20 cellular contexts compared by ENCODE assay signal in genomic region chr12:107491856-107492255, GRCh38.
DNase-seq lines count a peak whose midpoint lies in the region; ATAC-seq, FAIRE-seq and TF ChIP-seq lines count a peak whose summit lies in the region.
"Had no signal": no experiment of that assay in that cellular context is flagged by ENCODE, and none has a peak within 500 bp of the region (broad histone marks: within the 10 kb centered on the region; RNA-seq: fewer than 3 reads in every experiment).

No MANE protein-coding gene starts in this region.

- POLR2A ChIA-PET in activated CD4-positive, alpha-beta T cell treated with anti-CD3 and anti-CD28 coated beads, Interleukin-2, amount 10 ng/mL, durations not matched to agents 7 days and 5 days (lab: Charles Lee), result no interaction called here

- no peaks in the 10 kb centered on the region for H3K9me3 Mint-ChIP-seq in activated CD4-positive, alpha-beta T cell treated with anti-CD3 and anti-CD28 coated beads, Interleukin-2, amount 10 ng/mL, durations not matched to agents 7 days and 5 days
- H3K9me3 Mint-ChIP-seq in stimulated activated memory B cell treated with anti-CD40 and anti-IgM and Interleukin-4, amounts not matched to agents 10 μg/mL and 1 μg/mL and 100 μg/mL, for 72 hours, result no peaks in the 10 kb centered on the region

- peaks cover 1% of the 10 kb centered on the region for H3K36me3 Mint-ChIP-seq in activated CD4-positive, alpha-beta T cell treated with anti-CD3 and anti-CD28 coated beads, Interleukin-2, amount 10 ng/mL, durations not matched to agents 7 days and 5 days (ENCODE audit: low read depth)
- no peaks in the 10 kb centered on the region for H3K36me3 Mint-ChIP-seq in stimulated activated memory B cell treated with anti-CD40 and anti-IgM and Interleukin-4, amounts not matched to agents 10 μg/mL and 1 μg/mL and 100 μg/mL, for 72 hours
- H3K36me3 Mint-ChIP-seq: activated CD8-positive, alpha-beta memory T cell treated with anti-CD3 and anti-CD28 coated beads, Interleukin-2, amount 10 ng/mL, durations not matched to agents 7 days and 5 days had no signal

- CTCF ChIA-PET in activated CD4-positive, alpha-beta T cell treated with anti-CD3 and anti-CD28 coated beads, Interleukin-2, amount 10 ng/mL, durations not matched to agents 7 days and 5 days (lab: Charles Lee), result interaction anchor here (0.5 to 0.9 kb wide), 3 partner anchors 68 to 484 kb away, joined by 3 read pairs; no protein-coding TSS in a partner anchor

- H3K27ac Mint-ChIP-seq in activated CD4-positive, alpha-beta T cell treated with anti-CD3 and anti-CD28 coated beads, Interleukin-2, amount 10 ng/mL, durations not matched to agents 7 days and 5 days, result peak overlapping the region; percentile 61
- H3K27ac Mint-ChIP-seq in stimulated activated memory B cell treated with anti-CD40 and anti-IgM and Interleukin-4, amounts not matched to agents 10 μg/mL and 1 μg/mL and 100 μg/mL, for 72 hours, result peak overlapping the region; percentile 65

- no peak for DNase-seq in activated CD4-positive, alpha-beta T cell treated with anti-CD3 and anti-CD28 coated beads, Interleukin-2, amount 10 ng/mL, durations not matched to agents 7 days and 5 days
- DNase-seq in activated CD4-positive, alpha-beta T cell treated with anti-CD3 and anti-CD28 coated beads for 4 hours, result no peak
- DNase-seq in RCC 7860 (ENCODE audit: low spot score) (peak; percentile 14), fibroblast of pulmonary artery (ENCODE audit: low read depth) (peak; percentile 45), AML-193 (lab: John Stamatoyannopoulos, UW) (no peak)
- DNase-seq in stimulated activated naive CD4-positive, alpha-beta T cell (lab: John Stamatoyannopoulos, UW), result no peak
- DNase-seq: activated CD4-positive, alpha-beta T cell treated with anti-CD3 and anti-CD28 coated beads for 1 hour; activated CD8-positive, alpha-beta memory T cell treated with anti-CD3 and anti-CD28 coated beads, Interleukin-2, amount 10 ng/mL, durations not matched to agents 7 days and 5 days; aorta; DMS53; effector memory CD4-positive, alpha-beta T cell; heart left ventricle; left ventricle myocardium inferior; NCI-H446; occipital lobe; stimulated activated naive CD8-positive, alpha-beta T cell treated with anti-CD3 and anti-CD28 coated beads, Interleukin-15, Interleukin-2, amounts not matched to agents 100 U/mL and 50 U/mL, for 24 hours; T1000; upper lobe of left lung had no signal

- no peak for FAIRE-seq in RCC 7860 (lab: Jason Lieb, UNC)

- no peak overlapping the region for H3K4me3 Mint-ChIP-seq in activated CD4-positive, alpha-beta T cell treated with anti-CD3 and anti-CD28 coated beads, Interleukin-2, amount 10 ng/mL, durations not matched to agents 7 days and 5 days
- no peak overlapping the region for H3K4me3 Mint-ChIP-seq in stimulated activated memory B cell treated with anti-CD40 and anti-IgM and Interleukin-4, amounts not matched to agents 10 μg/mL and 1 μg/mL and 100 μg/mL, for 72 hours
- H3K4me3 Mint-ChIP-seq: activated CD8-positive, alpha-beta memory T cell treated with anti-CD3 and anti-CD28 coated beads, Interleukin-2, amount 10 ng/mL, durations not matched to agents 7 days and 5 days had no signal

- no peaks in the 10 kb centered on the region for H3K27me3 Mint-ChIP-seq in activated CD4-positive, alpha-beta T cell treated with anti-CD3 and anti-CD28 coated beads, Interleukin-2, amount 10 ng/mL, durations not matched to agents 7 days and 5 days
- no peaks in the 10 kb centered on the region for H3K27me3 Mint-ChIP-seq in stimulated activated memory B cell treated with anti-CD40 and anti-IgM and Interleukin-4, amounts not matched to agents 10 μg/mL and 1 μg/mL and 100 μg/mL, for 72 hours
- H3K27me3 Mint-ChIP-seq: activated CD8-positive, alpha-beta memory T cell treated with anti-CD3 and anti-CD28 coated beads, Interleukin-2, amount 10 ng/mL, durations not matched to agents 7 days and 5 days had no signal

- TF ChIP-seq CTCF in fibroblast of pulmonary artery (IDR thresholded peaks at IDR 0.05; ENCODE audit: low read length, missing control alignments), result no peak

- H3K4me3 ChIP-seq in fibroblast of pulmonary artery (replicated peaks; ENCODE audit: low read depth, low read length), result no peak overlapping the region
- H3K4me3 ChIP-seq: heart left ventricle, left ventricle myocardium inferior, upper lobe of left lung had no signal

- ATAC-seq in stimulated activated memory B cell treated with anti-CD40 and anti-IgM and Interleukin-4, amounts not matched to agents 10 μg/mL and 1 μg/mL and 100 μg/mL, for 72 hours, result no peak
- no peak for ATAC-seq in GM18858 (IDR thresholded peaks at IDR 0.05; ENCODE audit: unreplicated experiment)
- ATAC-seq: activated CD8-positive, alpha-beta memory T cell treated with anti-CD3 and anti-CD28 coated beads, Interleukin-2, amount 10 ng/mL, durations not matched to agents 7 days and 5 days; stimulated activated naive CD8-positive, alpha-beta T cell treated with anti-CD3 and anti-CD28 coated beads, Interleukin-15, Interleukin-2, amounts not matched to agents 100 U/mL and 50 U/mL, for 24 hours had no signal

- H3K4me1 Mint-ChIP-seq in activated CD4-positive, alpha-beta T cell treated with anti-CD3 and anti-CD28 coated beads, Interleukin-2, amount 10 ng/mL, durations not matched to agents 7 days and 5 days, result peaks cover 25% of the 10 kb centered on the region
- peaks cover 18% of the 10 kb centered on the region for H3K4me1 Mint-ChIP-seq in stimulated activated memory B cell treated with anti-CD40 and anti-IgM and Interleukin-4, amounts not matched to agents 10 μg/mL and 1 μg/mL and 100 μg/mL, for 72 hours

Comparison
In these comparisons a context has a peak if more than half of its experiments do, and no peak if none do; other contexts are left out.
1. DNase-seq: peak in RCC 7860 (single experiment) and fibroblast of pulmonary artery (single experiment); none in activated CD4-positive, alpha-beta T cell treated with anti-CD3 and anti-CD28 coated beads, Interleukin-2, amount 10 ng/mL, durations not matched to agents 7 days and 5 days (single experiment), activated CD4-positive, alpha-beta T cell treated with anti-CD3 and anti-CD28 coated beads for 4 hours (0 of 2), AML-193 (0 of 2) and stimulated activated naive CD4-positive, alpha-beta T cell (0 of 6).